In the genomic region with DNA sequence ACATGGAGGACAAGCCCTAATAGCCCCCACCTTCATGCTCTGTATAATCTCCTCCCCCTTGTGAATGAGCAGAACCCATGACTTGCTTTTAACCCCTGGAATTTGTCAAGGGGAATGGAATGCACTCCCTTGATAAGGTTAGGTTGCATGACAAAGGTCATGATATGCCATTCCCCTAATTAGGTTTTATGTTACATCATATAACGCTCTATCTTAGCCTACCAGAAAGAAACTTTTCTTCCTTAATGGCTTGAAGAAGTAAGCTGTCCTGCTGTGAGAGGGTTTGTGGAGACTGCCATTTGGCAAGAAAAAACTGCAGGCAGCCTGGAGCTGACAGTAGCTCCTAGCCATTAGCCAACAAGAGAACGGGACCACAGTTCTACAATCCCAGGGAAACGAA, we compare ENCODE assay signal across 22 cellular contexts.
DNase-seq lines count a peak whose midpoint lies in the region; ATAC-seq, FAIRE-seq and TF ChIP-seq lines count a peak whose summit lies in the region.
"Had no signal": no experiment of that assay in that cellular context is flagged by ENCODE, and none has a peak within 500 bp of the region (broad histone marks: within the 10 kb centered on the region; RNA-seq: fewer than 3 reads in every experiment).

No MANE protein-coding gene starts in this region.

- H3K79me1 ChIP-seq in H1 (ENCODE audit: low read depth, low read length) (no peaks in the 10 kb centered on the region), mesendoderm (ENCODE audit: low read length) (no peaks in the 10 kb centered on the region)

- no peak overlapping the region for H2BK15ac ChIP-seq in H1 (ENCODE audit: low read length)
- H2BK15ac ChIP-seq in mesendoderm (replicated peaks; ENCODE audit: low read depth): no peak overlapping the region

- no peak for TF ChIP-seq CTCF in H1 (IDR thresholded peaks at IDR 0.05; ENCODE audit: control extremely low read depth in 1 of 3, insufficient read depth in 1 of 3, low read depth in 1 of 3, low read length in 3 of 3)

- H4K8ac ChIP-seq in H1 (ENCODE audit: extremely low read depth, insufficient read depth, low read length) (no peak overlapping the region), mesendoderm (ENCODE audit: low read depth, low read length) (no peak overlapping the region)

- no peak overlapping the region for H2BK20ac ChIP-seq in H1 (ENCODE audit: low read length)

- H3K79me2 ChIP-seq in H1 (ENCODE audit: control insufficient read depth in 1 of 2, insufficient read depth in 2 of 2, low read length in 2 of 2): no peaks in the 10 kb centered on the region
- H3K79me2 ChIP-seq in mesendoderm (ENCODE audit: control insufficient read depth, insufficient read depth, low read length): no peaks in the 10 kb centered on the region

- POLR2A ChIA-PET in H1 (lab: Charles Lee; ENCODE audit: partially characterized antibody): no interaction called here

- no peak for TF ChIP-seq RAD21 in H1 (IDR thresholded peaks at IDR 0.05 in 1 of 2, conservative IDR thresholded peaks at IDR 0.05 in 1 of 2; ENCODE audit: low read depth in 2 of 2, low read length in 2 of 2)

- intact Hi-C loops in sciatic nerve (cut with DNase I): no loop called here

- CTCF ChIA-PET in H1 (lab: Charles Lee; ENCODE audit: partially characterized antibody): no interaction called here

- H3K14ac ChIP-seq in H1 (ENCODE audit: insufficient read length): no peak overlapping the region

- no peak overlapping the region for H4K91ac ChIP-seq in H1 (replicated peaks; ENCODE audit: insufficient read length, low read length)

- no peak for TF ChIP-seq EP300 in H1 (IDR thresholded peaks at IDR 0.05; ENCODE audit: borderline replicate concordance in 1 of 2, low read depth in 2 of 2, low read length in 2 of 2)

- no peak overlapping the region for H4K5ac ChIP-seq in H1 (ENCODE audit: insufficient read length, low read depth, low read length)
- H4K5ac ChIP-seq in mesendoderm (ENCODE audit: low read length): no peak overlapping the region

- H3K18ac ChIP-seq in H1 (ENCODE audit: extremely low read depth, low read length): no peak overlapping the region
- no peak overlapping the region for H3K18ac ChIP-seq in mesendoderm (ENCODE audit: low read length)

- H3K9me3 ChIP-seq in HUES48 (ENCODE audit: control insufficient read depth, insufficient read depth, low read length): no peaks in the 10 kb centered on the region
- H3K9me3 ChIP-seq in H1 (ENCODE audit: insufficient read depth in 2 of 2, low read depth in 1 of 2, low read length in 1 of 2): 0 out of 4 replicates have a peak, but pooled peaks cover 0 to 3% of the 10 kb centered on the region in 2 experiments
- H3K9me3 ChIP-seq: BLaER1, Caco-2 had no signal

- no peak overlapping the region for H3K23ac ChIP-seq in H1 (ENCODE audit: insufficient read length)
- no peak overlapping the region for H3K23ac ChIP-seq in mesendoderm (ENCODE audit: low read length)

- TF ChIP-seq POLR2A in H1 (IDR thresholded peaks at IDR 0.05; ENCODE audit: control extremely low read depth in 1 of 2, low read depth in 2 of 2, low read length in 2 of 2): no peak

- H2BK5ac ChIP-seq in H1 (ENCODE audit: low read depth, low read length) (no peak overlapping the region; the same call in 1 of the 2 replicates), mesendoderm (ENCODE audit: low read length) (no peak overlapping the region)

- 0 out of 4 replicates have a peak overlapping the region, but pooled peaks of 1 of the 2 experiments have one; percentile 16 for H3K4me2 ChIP-seq in H1 (ENCODE audit: insufficient read depth in 1 of 2, low read depth in 2 of 2, low read length in 2 of 2)
- no peak overlapping the region for H3K4me2 ChIP-seq in mesendoderm (ENCODE audit: low read length)
- H3K4me2 ChIP-seq: BLaER1 had no signal

- H3K36me3 ChIP-seq in HUES48 (ENCODE audit: control insufficient read depth, insufficient read depth, low read length) (no peaks in the 10 kb centered on the region), H1 (ENCODE audit: control insufficient read depth in 2 of 4, insufficient read depth in 4 of 4, low read length in 3 of 4) (no peaks in the 10 kb centered on the region), mesendoderm (ENCODE audit: control insufficient read depth, insufficient read depth, low read length) (no peaks in the 10 kb centered on the region)
- H3K36me3 ChIP-seq: BLaER1, lower lobe of right lung had no signal

- peak; percentile 99 for FAIRE-seq in H1 (lab: Jason Lieb, UNC)

- peak; percentile 81 for DNase-seq in ELF-1 (ENCODE audit: low read depth, low spot score)
- DNase-seq in H1 (ENCODE audit: low read depth in 1 of 2, low spot score in 2 of 2): peak; percentile 31 to 48
- peak; percentile 97 for DNase-seq in mesendoderm
- DNase-seq in KBM-7: no peak
- DNase-seq in hypothalamus (lab: John Stamatoyannopoulos, UW): no peak
- no peak for DNase-seq in activated CD8-positive, alpha-beta memory T cell treated with anti-CD3 and anti-CD28 coated beads for 24 hours
- DNase-seq in sciatic nerve (ENCODE audit: low spot score): no peak
- DNase-seq: ACHN; aorta; Caco-2; DMS79 treated with DMSO at 0.1 percent for 48 hours; dorsolateral prefrontal cortex; IMR-90; lower lobe of right lung; NCI-H1092 treated with DMSO at 0.1 percent for 48 hours; NCI-H2029; NCI-H345; NCI-H82; stimulated activated naive CD4-positive, alpha-beta T cell treated with Interleukin-2 at 50 U/mL for 16 hours had no signal

- no peaks in the 10 kb centered on the region for H3K23me2 ChIP-seq in H1 (ENCODE audit: low read depth, low read length)

- no peak overlapping the region for H3K4ac ChIP-seq in H1 (replicated peaks; ENCODE audit: insufficient read length, low read depth, low read length)
- no peak overlapping the region for H3K4ac ChIP-seq in mesendoderm (ENCODE audit: low read depth, low read length)

- H2AFZ ChIP-seq in H1 (ENCODE audit: low read length): 0 out of 2 replicates have a peak overlapping the region, but pooled peaks have one; percentile 3

- no peak overlapping the region for H2BK120ac ChIP-seq in H1 (replicated peaks; ENCODE audit: low read depth, low read length)
- no peak overlapping the region for H2BK120ac ChIP-seq in mesendoderm (ENCODE audit: low read depth, low read length)

- H3K4me1 ChIP-seq in HUES48 (ENCODE audit: control insufficient read depth, insufficient read depth, low read length): peaks cover 16% of the 10 kb centered on the region
- peaks cover 0 to 2% (median 0%) of the 10 kb centered on the region in 4 experiments; a peak in 4 of 7 replicates for H3K4me1 ChIP-seq in H1 (replicated peaks in 1 of 4; ENCODE audit: control insufficient read depth in 3 of 4, insufficient read depth in 4 of 4, low read length in 3 of 4)
- H3K4me1 ChIP-seq in mesendoderm (ENCODE audit: control insufficient read depth, low read depth, low read length): no peaks in the 10 kb centered on the region
- H3K4me1 ChIP-seq: BLaER1, Caco-2, lower lobe of right lung had no signal

- no peak overlapping the region for H3K56ac ChIP-seq in H1 (replicated peaks; ENCODE audit: insufficient read length, low read depth, low read length)
- no peak overlapping the region for H3K56ac ChIP-seq in mesendoderm (ENCODE audit: low read length)

- H4K20me1 ChIP-seq in H1 (replicated peaks in 1 of 2; ENCODE audit: control insufficient read depth in 1 of 2, insufficient read depth in 2 of 2, low read length in 2 of 2): no peaks in the 10 kb centered on the region
- H4K20me1 ChIP-seq: BLaER1 had no signal

- H2AK5ac ChIP-seq in H1 (ENCODE audit: low read depth, low read length) (no peak overlapping the region), mesendoderm (ENCODE audit: low read length) (no peak overlapping the region)

- H3K27ac ChIP-seq in HUES48 (ENCODE audit: low read depth, low read length) (peak overlapping the region; percentile 66), H1 (ENCODE audit: low read depth, low read length) (no peak overlapping the region; the same call in 1 of the 2 replicates), mesendoderm (ENCODE audit: low read depth, low read length) (no peak overlapping the region)
- H3K27ac ChIP-seq: BLaER1, dorsolateral prefrontal cortex, lower lobe of right lung had no signal

- no peak overlapping the region for H2BK12ac ChIP-seq in H1 (ENCODE audit: low read depth, low read length)

- H3K4me3 ChIP-seq in HUES48 (ENCODE audit: low read depth, low read length) (peak overlapping the region; percentile 25; the same call in 1 of the 2 replicates), H1 (ENCODE audit: extremely low read depth in 1 of 4, insufficient read depth in 2 of 4, low read depth in 3 of 4, low read length in 4 of 4) (peak overlapping the region in 1 of 4 experiments; percentile 23; a peak in 1 of 8 replicates), mesendoderm (ENCODE audit: low read length) (no peak overlapping the region)
- H3K4me3 ChIP-seq: BLaER1, dorsolateral prefrontal cortex, lower lobe of right lung had no signal

- H3K9ac ChIP-seq in HUES48 (ENCODE audit: low read depth, low read length): no peak overlapping the region
- H3K9ac ChIP-seq in H1 (replicated peaks in 1 of 4; ENCODE audit: extremely low read depth in 1 of 4, low read depth in 3 of 4, low read length in 3 of 4): no peak overlapping the region
- H3K9ac ChIP-seq in mesendoderm (ENCODE audit: low read length): no peak overlapping the region
- H3K9ac ChIP-seq: BLaER1 had no signal

- in situ Hi-C loops in KBM-7 (cut with MboI; ENCODE audit: low pct_unique_long_range_greater_than_20kb, low sequenced_read_pairs): no loop called here

- WGBS in H1 (ENCODE audit: extremely low coverage in 1 of 2, insufficient coverage in 1 of 2, insufficient read length in 1 of 2, insufficient replicate concordance in 2 of 2, low coverage in 1 of 2, low lambda C conversion rate in 2 of 2, missing lambda C conversion rate in 1 of 2), 2 experiments: 26% methylated on average over 3 of the region's 3 CpGs; no CpG with 5 or more reads in 1 of the 2 experiments
- WGBS in mesendoderm (ENCODE audit: extremely low coverage, insufficient coverage, low lambda C conversion rate): no CpG with 5 or more reads among the region's 3 CpGs

- no peak for ATAC-seq in sciatic nerve
- ATAC-seq: activated T-helper 17 cell treated with anti-CD3 and anti-CD28 coated beads, Interleukin-2, amount 50 U/mL, for 72 hours; lower lobe of right lung had no signal

- H3K27me3 ChIP-seq in HUES48 (ENCODE audit: control insufficient read depth, insufficient read depth, low read length) (no peaks in the 10 kb centered on the region), H1 (replicated peaks in 1 of 4; ENCODE audit: control insufficient read depth in 3 of 4, extremely low read depth in 1 of 4, insufficient read depth in 3 of 4, low read length in 3 of 4) (no peaks in the 10 kb centered on the region), mesendoderm (ENCODE audit: insufficient read depth, low read length, poor library complexity) (no peaks in the 10 kb centered on the region)
- H3K27me3 ChIP-seq: BLaER1, dorsolateral prefrontal cortex had no signal

TF ChIP-seq in H1, 55 proteins besides CTCF, POLR2A, EP300 and RAD21 (continues in another document):
- no peak for TF ChIP-seq CBX5 (IDR thresholded peaks at IDR 0.05; ENCODE audit: low read depth, low read length)

Comparison
In these comparisons a context has a peak if more than half of its experiments do, and no peak if none do; other contexts are left out.
1. DNase-seq: peak in ELF-1 (single experiment), H1 (2 of 2) and mesendoderm (single experiment); none in KBM-7 (single experiment), hypothalamus (0 of 51), activated CD8-positive, alpha-beta memory T cell treated with anti-CD3 and anti-CD28 coated beads for 24 hours (single experiment) and sciatic nerve (single experiment).